In the genomic region with DNA sequence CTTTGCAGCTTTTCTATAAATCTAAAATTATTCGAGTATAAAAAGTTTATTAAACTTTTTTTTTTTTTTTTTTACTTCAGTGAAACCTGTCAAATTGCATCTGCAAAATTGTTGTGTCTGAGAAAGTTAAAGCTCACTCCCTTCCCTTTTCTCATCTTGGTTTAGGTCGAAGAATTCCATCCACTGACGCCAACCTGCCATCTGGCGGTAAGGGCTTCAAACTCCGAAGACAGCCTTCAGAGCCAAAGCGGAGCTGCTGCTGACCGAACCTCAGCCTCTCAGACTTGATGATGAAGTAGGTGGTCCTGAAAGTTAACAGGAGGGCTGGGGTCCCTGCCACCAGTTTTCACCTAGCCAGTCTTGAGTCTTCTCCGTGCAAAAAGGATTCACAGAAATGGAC, we compare ENCODE assay signal across 26 cellular contexts. TPM values are rescaled to one million over a fixed set of nuclear protein-coding genes. Genes with fewer than 3 reads are reported as not detected.
DNase-seq lines count a peak whose midpoint lies in the region; ATAC-seq and TF ChIP-seq lines count a peak whose summit lies in the region.
"Had no signal": no experiment of that assay in that cellular context is flagged by ENCODE, and none has a peak within 500 bp of the region (broad histone marks: within the 10 kb centered on the region; RNA-seq: fewer than 3 reads in every experiment).

No MANE protein-coding gene starts in this region.

- H3K27me3 ChIP-seq in left ventricle myocardium inferior (ENCODE audit: low read depth), result no peaks in the 10 kb centered on the region
- no peaks in the 10 kb centered on the region for H3K27me3 ChIP-seq in right cardiac atrium (ENCODE audit: control insufficient read depth, insufficient read depth)
- H3K27me3 ChIP-seq in brain microvascular endothelial cell (replicated peaks), result no peaks in the 10 kb centered on the region
- no peaks in the 10 kb centered on the region for H3K27me3 ChIP-seq in psoas muscle (ENCODE audit: insufficient read depth in 3 of 3, low read length in 2 of 3)
- H3K27me3 ChIP-seq: heart right ventricle, Peyer's patch, stomach had no signal

- TF ChIP-seq CTCF in left ventricle myocardium inferior (IDR thresholded peaks at IDR 0.05; ENCODE audit: borderline replicate concordance) (peak; percentile 18), brain microvascular endothelial cell (IDR thresholded peaks at IDR 0.05; ENCODE audit: low read depth, low read length, missing control alignments) (peak; percentile 36), fibroblast of villous mesenchyme (IDR thresholded peaks at IDR 0.05; ENCODE audit: insufficient read depth, low read depth, low read length) (no peak), psoas muscle (IDR thresholded peaks at IDR 0.05) (peak; percentile 18)

- H3K9me3 ChIP-seq in left ventricle myocardium inferior (replicated peaks) (no peaks in the 10 kb centered on the region), right cardiac atrium (ENCODE audit: control insufficient read depth, low read length) (no peaks in the 10 kb centered on the region), psoas muscle (no peaks in the 10 kb centered on the region)
- H3K9me3 ChIP-seq: heart right ventricle, lower lobe of right lung, Peyer's patch, stomach had no signal

- H3K4me1 Mint-ChIP-seq in stimulated activated memory B cell treated with anti-CD40 and anti-IgM and Interleukin-4, amounts not matched to agents 10 μg/mL and 1 μg/mL and 100 μg/mL, for 72 hours, result no peaks in the 10 kb centered on the region
- H3K4me1 Mint-ChIP-seq: activated CD8-positive, alpha-beta memory T cell treated with anti-CD3 and anti-CD28 coated beads, Interleukin-2, amount 10 ng/mL, durations not matched to agents 7 days and 5 days; B cell; CD8-positive, alpha-beta memory T cell had no signal

- H3K4me3 Mint-ChIP-seq in stimulated activated memory B cell treated with anti-CD40 and anti-IgM and Interleukin-4, amounts not matched to agents 10 μg/mL and 1 μg/mL and 100 μg/mL, for 72 hours, result no peak overlapping the region
- H3K4me3 Mint-ChIP-seq: activated CD8-positive, alpha-beta memory T cell treated with anti-CD3 and anti-CD28 coated beads, Interleukin-2, amount 10 ng/mL, durations not matched to agents 7 days and 5 days; activated T-cell treated with anti-CD3 and anti-CD28 coated beads, Interleukin-2, amount 50 U/mL, for 4 hours; B cell; CD8-positive, alpha-beta memory T cell; natural killer cell treated with Interleukin-12 subunit alpha and Interleukin-12 subunit beta and Interleukin-15 and Interleukin-18, amount 100 ng/mL, for 72 hours had no signal

- no peaks in the 10 kb centered on the region for H3K9me3 Mint-ChIP-seq in stimulated activated memory B cell treated with anti-CD40 and anti-IgM and Interleukin-4, amounts not matched to agents 10 μg/mL and 1 μg/mL and 100 μg/mL, for 72 hours
- H3K9me3 Mint-ChIP-seq: activated T-cell treated with anti-CD3 and anti-CD28 coated beads, Interleukin-2, amount 50 U/mL, for 4 hours; CD8-positive, alpha-beta memory T cell; natural killer cell treated with Interleukin-12 subunit alpha and Interleukin-12 subunit beta and Interleukin-15 and Interleukin-18, amount 100 ng/mL, for 72 hours had no signal

- H3K4me3 ChIP-seq in left ventricle myocardium inferior (no peak overlapping the region), right cardiac atrium (ENCODE audit: low read length) (no peak overlapping the region), brain microvascular endothelial cell (ENCODE audit: low read depth, low read length) (no peak overlapping the region), fibroblast of villous mesenchyme (ENCODE audit: low read depth, low read length) (no peak overlapping the region), psoas muscle (no peak overlapping the region)
- H3K4me3 ChIP-seq: heart right ventricle, lower lobe of right lung, Peyer's patch, stomach had no signal

- ATAC-seq in right cardiac atrium (no peak), psoas muscle (no peak)
- ATAC-seq in stimulated activated memory B cell treated with anti-CD40 and anti-IgM and Interleukin-4, amounts not matched to agents 10 μg/mL and 1 μg/mL and 100 μg/mL, for 72 hours, result no peak
- ATAC-seq: activated CD4-positive, CD25-positive, alpha-beta regulatory T cell treated with anti-CD3 and anti-CD28 coated beads, Interleukin-2, amount 50 U/mL, for 24 hours; activated CD8-positive, alpha-beta memory T cell treated with anti-CD3 and anti-CD28 coated beads, Interleukin-2, amount 10 ng/mL, durations not matched to agents 7 days and 5 days; activated T-cell treated with anti-CD3 and anti-CD28 coated beads, Interleukin-2, amount 50 U/mL, for 4 hours; heart right ventricle; lower lobe of right lung; natural killer cell treated with Interleukin-12 subunit alpha and Interleukin-12 subunit beta and Interleukin-15 and Interleukin-18, amount 100 ng/mL, for 72 hours had no signal

- 84% methylated on average over 8 of the region's 8 CpGs for WGBS in right cardiac atrium
- WGBS in psoas muscle, 3 donors, result 71 to 82% (median 75%) methylated on average over 8 of the region's 8 CpGs

- H3K36me3 ChIP-seq in left ventricle myocardium inferior, result peaks cover 62% of the 10 kb centered on the region
- peaks cover 31% of the 10 kb centered on the region for H3K36me3 ChIP-seq in brain microvascular endothelial cell (replicated peaks)
- peaks cover 3 to 67% of the 10 kb centered on the region in 2 donors for H3K36me3 ChIP-seq in psoas muscle (ENCODE audit: insufficient read depth in 1 of 2, low read depth in 1 of 2)

- H3K36me3 Mint-ChIP-seq in stimulated activated memory B cell treated with anti-CD40 and anti-IgM and Interleukin-4, amounts not matched to agents 10 μg/mL and 1 μg/mL and 100 μg/mL, for 72 hours, result peaks cover 65% of the 10 kb centered on the region

- peaks cover 14% of the 10 kb centered on the region for H3K4me1 ChIP-seq in left ventricle myocardium inferior
- peaks cover 3% of the 10 kb centered on the region for H3K4me1 ChIP-seq in right cardiac atrium (ENCODE audit: control insufficient read depth, insufficient read depth, low read length)
- H3K4me1 ChIP-seq in psoas muscle, result no peaks in the 10 kb centered on the region
- H3K4me1 ChIP-seq: lower lobe of right lung, Peyer's patch had no signal

- H3K27ac ChIP-seq in left ventricle myocardium inferior (replicated peaks) (no peak overlapping the region), right cardiac atrium (ENCODE audit: low read length) (no peak overlapping the region), brain microvascular endothelial cell (no peak overlapping the region), psoas muscle (no peak overlapping the region)
- H3K27ac ChIP-seq: heart right ventricle, lower lobe of right lung, Peyer's patch, stomach had no signal

- DNase-seq in left ventricle myocardium inferior (no peak), right cardiac atrium (no peak), brain microvascular endothelial cell (no peak), fibroblast of villous mesenchyme (ENCODE audit: low read depth) (peak; percentile 22), psoas muscle (no peak), GM03348 (ENCODE audit: low spot score) (no peak)
- no peak for DNase-seq in effector CD8-positive, alpha-beta T cell (lab: John Stamatoyannopoulos, UW)
- DNase-seq: 8988T; activated CD4-positive, alpha-beta T cell treated with anti-CD3 and anti-CD28 coated beads, Interleukin-2, amount 50 U/mL, for 4 hours; activated CD8-positive, alpha-beta memory T cell treated with anti-CD3 and anti-CD28 coated beads, Interleukin-2, amount 10 ng/mL, durations not matched to agents 7 days and 5 days; activated naive CD4-positive, alpha-beta T cell treated with Interleukin-2 at 50 U/mL for 16 hours; activated T-cell treated with anti-CD3 and anti-CD28 coated beads, Interleukin-2, amount 50 U/mL, for 4 hours; CD8-positive, alpha-beta memory T cell; foreskin melanocyte; heart right ventricle; kidney glomerular epithelial cell; lower lobe of right lung; Peyer's patch; SHP77; small intestine; stomach; T-helper 2 cell had no signal

- no peak overlapping the region for H3K27ac Mint-ChIP-seq in stimulated activated memory B cell treated with anti-CD40 and anti-IgM and Interleukin-4, amounts not matched to agents 10 μg/mL and 1 μg/mL and 100 μg/mL, for 72 hours
- H3K27ac Mint-ChIP-seq: activated CD8-positive, alpha-beta memory T cell treated with anti-CD3 and anti-CD28 coated beads, Interleukin-2, amount 10 ng/mL, durations not matched to agents 7 days and 5 days; B cell; natural killer cell treated with Interleukin-12 subunit alpha and Interleukin-12 subunit beta and Interleukin-15 and Interleukin-18, amount 100 ng/mL, for 72 hours had no signal

- in situ Hi-C loops in brain microvascular endothelial cell (cut with HindIII; ENCODE audit: low pct_ligation_motif_present, low sequenced_read_pairs), result no loop called here

- intact Hi-C loops in left ventricle myocardium inferior (cut with micrococcal nuclease), result no loop called here
- intact Hi-C loops in right cardiac atrium (cut with DNase I), result no loop called here
- intact Hi-C loops in psoas muscle (cut with DNase I), result loop anchor here in 1 of 2 donors (10.0 kb wide), 1 partner anchor 125 kb away; no protein-coding TSS in a partner anchor

- H3K27me3 Mint-ChIP-seq in stimulated activated memory B cell treated with anti-CD40 and anti-IgM and Interleukin-4, amounts not matched to agents 10 μg/mL and 1 μg/mL and 100 μg/mL, for 72 hours, result no peaks in the 10 kb centered on the region
- H3K27me3 Mint-ChIP-seq: activated CD8-positive, alpha-beta memory T cell treated with anti-CD3 and anti-CD28 coated beads, Interleukin-2, amount 10 ng/mL, durations not matched to agents 7 days and 5 days; B cell; CD8-positive, alpha-beta memory T cell; natural killer cell treated with Interleukin-12 subunit alpha and Interleukin-12 subunit beta and Interleukin-15 and Interleukin-18, amount 100 ng/mL, for 72 hours had no signal

RNA-seq across cellular contexts. Expression of a gene that starts 29.6 kb away (rescaled TPM):
- 72.6 TPM for total RNA-seq in left ventricle myocardium inferior
- total RNA-seq in right cardiac atrium, result 10 to 100 TPM; 59.6 to 64.7 (median 63.6) TPM
- polyA plus RNA-seq in right cardiac atrium, result 30.6 TPM
- total RNA-seq in fibroblast of villous mesenchyme, result 12.2 and 15.1 TPM in 2 replicates
- total RNA-seq in psoas muscle, result 10 to 100 TPM; 64.0 to 84.5 (median 77.5) TPM
- 10 to 100 TPM; 30.7 to 46.5 (median 44.4) TPM for polyA plus RNA-seq in psoas muscle

RNA-seq across cellular contexts. Expression of a gene that starts 49.9 kb away (rescaled TPM):
- total RNA-seq in left ventricle myocardium inferior, result 6.6 TPM
- 10 to 100 TPM in 1 of 4 donors, 1 to 10 TPM in 3; 7.9 to 10.4 (median 9.3) TPM for total RNA-seq in right cardiac atrium
- 4.1 TPM for polyA plus RNA-seq in right cardiac atrium
- total RNA-seq in fibroblast of villous mesenchyme, result 15.1 and 20.7 TPM in 2 replicates
- 1 to 10 TPM; 7.1 to 8.5 (median 8.1) TPM for total RNA-seq in psoas muscle
- polyA plus RNA-seq in psoas muscle, result 1 to 10 TPM; 3.6 to 8.1 (median 6.3) TPM
